8 cellular contexts compared by ENCODE assay signal in the genomic region with DNA sequence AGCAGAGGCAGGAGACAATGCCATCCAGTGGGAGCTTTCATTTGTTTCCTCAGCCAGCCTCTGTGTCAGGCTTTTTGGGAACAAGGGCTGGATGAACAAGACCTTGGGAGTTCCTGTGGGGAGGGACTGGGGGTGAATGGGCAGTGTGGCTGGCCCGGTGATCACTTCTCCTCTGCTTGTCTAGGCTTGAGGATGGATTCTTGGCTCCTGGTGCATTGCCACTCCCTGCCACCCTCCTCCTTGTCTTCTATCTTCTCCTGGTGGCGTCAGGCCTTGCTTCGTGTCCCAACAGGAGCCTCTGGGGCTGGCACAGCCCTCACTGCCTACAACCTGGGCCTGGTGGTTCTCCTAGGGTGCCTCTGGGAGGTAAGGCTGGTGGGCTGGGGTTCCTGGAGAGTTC. TPM values are rescaled to one million over a fixed set of nuclear protein-coding genes. Genes with fewer than 3 reads are reported as not detected.
"Had no signal": no experiment of that assay in that cellular context is flagged by ENCODE, and none has a peak within 500 bp of the region (broad histone marks: within the 10 kb centered on the region; RNA-seq: fewer than 3 reads in every experiment).

No MANE protein-coding gene starts in this region.

- DNase-seq: GM23248, GOT3, HFFc6 had no signal

- H3K27ac ChIP-seq: GM23248, HL-60 had no signal

- ATAC-seq: HCT116, HepG2 had no signal

- H3K4me3 ChIP-seq: GM23248, HAP-1 had no signal

- H3K36me3 ChIP-seq: HAP-1 had no signal

- H3K4me1 ChIP-seq: HAP-1 had no signal

- H3K9me3 ChIP-seq: HAP-1 had no signal

RNA-seq across cellular contexts. Expression of gene KCNA5, which starts 25.0 kb away (rescaled TPM):
- total RNA-seq: GM23248, HepG2, HFFc6, HT1080 had no signal
